25 cellular contexts compared by ENCODE assay signal in genomic region chr11:69745201-69745600, GRCh38. TPM values are rescaled to one million over a fixed set of nuclear protein-coding genes. Genes with fewer than 3 reads are reported as not detected.
DNase-seq lines count a peak whose midpoint lies in the region; TF ChIP-seq lines count a peak whose summit lies in the region.
"Had no signal": no experiment of that assay in that cellular context is flagged by ENCODE, and none has a peak within 500 bp of the region (broad histone marks: within the 10 kb centered on the region; RNA-seq: fewer than 3 reads in every experiment).

No MANE protein-coding gene starts in this region.

- peaks cover 39% of the 10 kb centered on the region for H3K4me1 ChIP-seq in mesodermal cell (ENCODE audit: control insufficient read depth, insufficient read depth, low read length, poor library complexity, severe bottlenecking)
- H3K4me1 ChIP-seq: SJCRH30 had no signal

- H3K4me3 ChIP-seq in mesodermal cell (ENCODE audit: extremely low read depth, insufficient read depth, low read length, poor library complexity, severe bottlenecking): no peak overlapping the region
- H3K4me3 ChIP-seq: GM23338, SJCRH30 had no signal

- DNase-seq in ELF-1 (ENCODE audit: low read depth, low spot score): peak; percentile 28
- DNase-seq in dedifferentiated amniotic fluid mesenchymal stem cell (ENCODE audit: extremely low spot score): peak; percentile 4
- no peak for DNase-seq in G401 (ENCODE audit: low spot score)
- DNase-seq in HFFc6: no peak
- DNase-seq in NCI-H748 treated with DMSO at 0.1 percent for 48 hours (lab: John Stamatoyannopoulos, UW): no peak
- DNase-seq in head of caudate nucleus: no peak
- DNase-seq: C1 segment of cervical spinal cord; CD4-positive, alpha-beta memory T cell; COR-L47; DMS53; HCEC 1CT; KG1; MM.1S; NCI-H2029; NCI-H446; NCI-H524 treated with DMSO at 0.1 percent for 48 hours; NCI-H82; NK-92 treated with Interleukin-12 subunit alpha and Interleukin-12 subunit beta, amount 100 ng/mL, for 24 hours had no signal

- no peaks in the 10 kb centered on the region for H3K36me3 Mint-ChIP-seq in HFFc6 (ENCODE audit: low read depth)
- H3K36me3 Mint-ChIP-seq: CD4-positive, alpha-beta memory T cell had no signal

- intact Hi-C loops in head of caudate nucleus (cut with DNase I): no loop called here

- no peak for TF ChIP-seq CTCF in HFFc6 (IDR thresholded peaks at IDR 0.05)

- H3K4me1 Mint-ChIP-seq in HFFc6 (ENCODE audit: low read depth): peaks cover 8% of the 10 kb centered on the region
- H3K4me1 Mint-ChIP-seq: CD4-positive, alpha-beta memory T cell had no signal

- 88 to 94% methylated on average over 7 to 9 of the region's 10 CpGs for WGBS in mesodermal cell (ENCODE audit: insufficient coverage in 2 of 2), 2 experiments

- in situ Hi-C loops in G401 (cut with HindIII; ENCODE audit: low sequenced_read_pairs): no loop called here

- peaks cover 31% of the 10 kb centered on the region for H3K27me3 Mint-ChIP-seq in HFFc6 (ENCODE audit: insufficient read depth)

- no peaks in the 10 kb centered on the region for H3K9me3 Mint-ChIP-seq in HFFc6
- H3K9me3 Mint-ChIP-seq: CD4-positive, alpha-beta memory T cell; GM23338 had no signal

- peak overlapping the region; percentile 94 for H3K27ac ChIP-seq in mesodermal cell (ENCODE audit: low read depth, low read length, severe bottlenecking)
- H3K27ac ChIP-seq: SJCRH30 had no signal

- no peaks in the 10 kb centered on the region for H3K36me3 ChIP-seq in mesodermal cell (ENCODE audit: control insufficient read depth, insufficient read depth, low read length)
- H3K36me3 ChIP-seq: SJCRH30 had no signal

- H3K27ac Mint-ChIP-seq in HFFc6: no peak overlapping the region
- H3K27ac Mint-ChIP-seq: CD4-positive, alpha-beta memory T cell had no signal

- no peak overlapping the region for H3K4me3 Mint-ChIP-seq in HFFc6
- H3K4me3 Mint-ChIP-seq: CD4-positive, alpha-beta memory T cell; GM23338 had no signal

- no peaks in the 10 kb centered on the region for H3K9me3 ChIP-seq in mesodermal cell (ENCODE audit: control insufficient read depth, low read length)
- H3K9me3 ChIP-seq: SJCRH30 had no signal

RNA-seq across cellular contexts. Expression of gene FGF4, which starts 29.9 kb away (rescaled TPM):
- 0.07 TPM for polyA plus RNA-seq in mesodermal cell (2013, experiment 1 of 2)
- polyA plus RNA-seq in mesodermal cell (2013, experiment 2 of 2): not detected
- not detected in 2 replicates for total RNA-seq in G401 (2014; rRNA removed; shearing (Covaris generic))
- not detected for total RNA-seq in HFFc6 (2021; fragmentation: NEBNext Ultra II Directional; extraction: Animal tissue kit (Norgen Biotek cat#: 25700))
- total RNA-seq: A673; CD4-positive, alpha-beta memory T cell; PC-3; Right ventricle myocardium inferior; RPMI7951; SJCRH30 had no signal
- polyA plus RNA-seq: CD4-positive, alpha-beta memory T cell had no signal

RNA-seq across cellular contexts. Expression of gene FGF19, which starts 41.4 kb away (rescaled TPM):
- 14.5 TPM for polyA plus RNA-seq in mesodermal cell (2013, experiment 1 of 2)
- 20.7 TPM for polyA plus RNA-seq in mesodermal cell (2013, experiment 2 of 2)
- total RNA-seq in G401 (2014; rRNA removed; shearing (Covaris generic)): not detected in 2 replicates
- total RNA-seq in HFFc6 (2021; fragmentation: NEBNext Ultra II Directional; extraction: Animal tissue kit (Norgen Biotek cat#: 25700)): not detected
- total RNA-seq: CD4-positive, alpha-beta memory T cell; PC-3; Right ventricle myocardium inferior; RPMI7951; SJCRH30 had no signal
- polyA plus RNA-seq: CD4-positive, alpha-beta memory T cell had no signal

Comparison
In these comparisons a context has a peak if more than half of its experiments do, and no peak if none do; other contexts are left out.
1. DNase-seq: peak in ELF-1 (single experiment) and dedifferentiated amniotic fluid mesenchymal stem cell (single experiment); none in G401 (single experiment), HFFc6 (single experiment), NCI-H748 treated with DMSO at 0.1 percent for 48 hours (single experiment) and head of caudate nucleus (0 of 42).